1 cellular context compared by ENCODE assay signal in genomic region chr18:35290070-35290735, GRCh38.
TF ChIP-seq lines count a peak whose summit lies in the region.

Gene ZSCAN30 (minus strand): TSS chr18:35290229. CDS start chr18:35264352, 25,877 bp downstream.

TF ChIP-seq in GM12878, 131 proteins besides CTCF, POLR2A, EP300 and RAD21 (continued from another document):
- TF ChIP-seq KDM1A (IDR thresholded peaks at IDR 0.05; ENCODE audit: borderline replicate concordance) (no peak), ASH2L (IDR thresholded peaks at IDR 0.05; ENCODE audit: borderline replicate concordance, low read depth) (no peak; the same call in 1 of the 2 replicates), CBX5 (IDR thresholded peaks at IDR 0.05; ENCODE audit: low read depth) (peak; percentile 74; the same call in 1 of the 2 replicates), ATF7 (IDR thresholded peaks at IDR 0.05; ENCODE audit: low read depth) (peak; percentile 87), TBL1XR1 (IDR thresholded peaks at IDR 0.05; ENCODE audit: low read depth, low read length) (no peak), SMAD5 (IDR thresholded peaks at IDR 0.05; ENCODE audit: low read depth) (peak; percentile 86)
